In genomic region chr1:228108742-228109072, GRCh38 we compare ENCODE assay signal across 1 cellular context.
TF ChIP-seq lines count a peak whose summit lies in the region.

No MANE protein-coding gene starts in this region.

TF ChIP-seq in HepG2, 621 proteins besides CTCF, POLR2A, EP300 and RAD21 (continues in another document):
- TF ChIP-seq ZNF232 (CRISPR knock-in tag; IDR thresholded peaks at IDR 0.05; ENCODE audit: borderline replicate concordance) (peak; percentile 34; the same call in 1 of the 2 replicates), SETDB1 (CRISPR knock-in tag; IDR thresholded peaks at IDR 0.05; ENCODE audit: borderline replicate concordance) (no peak), CCAR2 (optimal IDR thresholded peaks at IDR 0.05; ENCODE audit: low read depth, low read length) (no peak), NCOA5 (CRISPR knock-in tag; IDR thresholded peaks at IDR 0.05) (0 out of 2 replicates have a peak, but pooled peaks have one; percentile 53), ZSCAN22 (CRISPR knock-in tag; IDR thresholded peaks at IDR 0.05) (no peak), ZNF503 (CRISPR knock-in tag; IDR thresholded peaks at IDR 0.05) (no peak), ZNF704 (CRISPR knock-in tag; IDR thresholded peaks at IDR 0.05; ENCODE audit: borderline replicate concordance) (peak; percentile 58; the same call in 1 of the 2 replicates), MED1 (CRISPR knock-in tag; IDR thresholded peaks at IDR 0.05) (no peak), SUZ12 (IDR thresholded peaks at IDR 0.05; ENCODE audit: low read depth, low read length) (no peak), ZNF251 (CRISPR knock-in tag; IDR thresholded peaks at IDR 0.05) (no peak), DPF2 (CRISPR knock-in tag; IDR thresholded peaks at IDR 0.05; ENCODE audit: borderline replicate concordance, low read depth) (no peak), SKIL (CRISPR knock-in tag; IDR thresholded peaks at IDR 0.05; ENCODE audit: borderline replicate concordance) (no peak), ATF3 (CRISPR knock-in tag; IDR thresholded peaks at IDR 0.05) (no peak), ZBTB34 (CRISPR knock-in tag; IDR thresholded peaks at IDR 0.05) (no peak), ZNF616 (CRISPR knock-in tag; IDR thresholded peaks at IDR 0.05; ENCODE audit: low read depth) (no peak), PHF21A (CRISPR knock-in tag; IDR thresholded peaks at IDR 0.05) (0 out of 2 replicates have a peak, but pooled peaks have one; percentile 3), NFATC3 (CRISPR knock-in tag; IDR thresholded peaks at IDR 0.05) (no peak), ZNF569 (CRISPR knock-in tag; IDR thresholded peaks at IDR 0.05; ENCODE audit: borderline replicate concordance) (no peak), ZNF749 (CRISPR knock-in tag; IDR thresholded peaks at IDR 0.05; ENCODE audit: borderline replicate concordance) (no peak), ZNF598 (CRISPR knock-in tag; IDR thresholded peaks at IDR 0.05; ENCODE audit: borderline replicate concordance) (0 out of 2 replicates have a peak, but pooled peaks have one; percentile 66), GRHL1 (CRISPR knock-in tag; conservative IDR thresholded peaks at IDR 0.05) (no peak), SNAPC4 (CRISPR knock-in tag; IDR thresholded peaks at IDR 0.05) (no peak), STAT5B (CRISPR knock-in tag; IDR thresholded peaks at IDR 0.05) (no peak), SALL1 (CRISPR knock-in tag; IDR thresholded peaks at IDR 0.05) (no peak), ZNF660 (CRISPR knock-in tag; IDR thresholded peaks at IDR 0.05; ENCODE audit: borderline replicate concordance, low read depth) (no peak), ZNF891 (CRISPR knock-in tag; IDR thresholded peaks at IDR 0.05) (peak; percentile 26; the same call in 1 of the 2 replicates), YY1 (IDR thresholded peaks at IDR 0.05; ENCODE audit: insufficient read depth, insufficient replicate concordance, low read depth, low read length) (no peak), ZSCAN12 (CRISPR knock-in tag; IDR thresholded peaks at IDR 0.05) (0 out of 2 replicates have a peak, but pooled peaks have one; percentile 17), ZNF512B (CRISPR knock-in tag; IDR thresholded peaks at IDR 0.05; ENCODE audit: borderline replicate concordance) (no peak), ZNF20 (CRISPR knock-in tag; IDR thresholded peaks at IDR 0.05) (no peak), ZMYM2 (CRISPR knock-in tag; IDR thresholded peaks at IDR 0.05) (no peak), MYPOP (CRISPR knock-in tag; IDR thresholded peaks at IDR 0.05) (no peak), ZNF572 (CRISPR knock-in tag; IDR thresholded peaks at IDR 0.05) (no peak), PPARG (CRISPR knock-in tag; conservative IDR thresholded peaks at IDR 0.05) (no peak), KLF16 (CRISPR knock-in tag; IDR thresholded peaks at IDR 0.05) (no peak), HNRNPH1 (optimal IDR thresholded peaks at IDR 0.05; ENCODE audit: low read depth, low read length) (no peak), FIP1L1 (IDR thresholded peaks at IDR 0.05; ENCODE audit: borderline replicate concordance, insufficient read depth, low read depth, low read length) (no peak), ZNF605 (CRISPR knock-in tag; IDR thresholded peaks at IDR 0.05) (no peak), NFE2L2 (IDR thresholded peaks at IDR 0.05; ENCODE audit: low read length) (no peak), TEAD3 (CRISPR knock-in tag; optimal IDR thresholded peaks at IDR 0.05; ENCODE audit: borderline replicate concordance) (no peak)
